29 cellular contexts compared by ENCODE assay signal in the genomic region with DNA sequence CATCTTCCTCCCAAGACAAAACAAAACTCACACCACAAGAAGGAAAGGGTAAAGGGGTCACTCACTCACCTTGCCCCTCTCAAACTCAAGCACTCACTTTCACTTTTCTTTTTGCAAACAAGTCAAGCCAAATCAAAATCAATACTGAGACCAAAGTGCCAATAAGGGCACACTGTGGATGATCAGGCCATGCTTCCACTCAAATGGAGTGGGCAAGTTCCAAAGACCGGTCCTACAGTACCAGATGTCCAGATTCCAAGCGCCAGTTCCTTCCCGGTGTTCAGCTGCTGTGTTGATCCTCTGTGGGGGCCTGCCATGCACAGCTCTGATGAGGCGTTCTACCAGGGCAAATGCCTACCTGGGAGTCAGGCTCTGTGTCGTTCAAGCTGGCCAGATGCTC.
"Had no signal": no experiment of that assay in that cellular context is flagged by ENCODE, and none has a peak within 500 bp of the region (broad histone marks: within the 10 kb centered on the region; RNA-seq: fewer than 3 reads in every experiment).

No MANE protein-coding gene starts in this region.

- H3K4me3 ChIP-seq: adrenal gland, body of pancreas, colonic mucosa had no signal

- DNase-seq: activated CD4-positive, alpha-beta memory T cell treated with anti-CD3 and anti-CD28 coated beads for 36 hours; activated CD4-positive, alpha-beta T cell treated with anti-CD3 and anti-CD28 coated beads for 36 hours; activated CD4-positive, alpha-beta T cell treated with anti-CD3 and anti-CD28 coated beads, Interleukin-2, amount 10 ng/mL, durations not matched to agents 24 days and 14 days; activated CD4-positive, CD25-positive, alpha-beta regulatory T cell; activated CD4-positive, CD25-positive, alpha-beta regulatory T cell treated with anti-CD3 and anti-CD28 coated beads, Interleukin-2, amount 50 U/mL, for 72 hours; activated CD8-positive, alpha-beta memory T cell treated with anti-CD3 and anti-CD28 coated beads, Interleukin-2, amount 10 ng/mL, durations not matched to agents 7 days and 5 days; activated CD8-positive, alpha-beta memory T cell treated with anti-CD3 and anti-CD28 coated beads, Interleukin-2, amount 50 U/mL, for 4 hours; activated CD8-positive, alpha-beta T cell treated with anti-CD3 and anti-CD28 coated beads, Interleukin-2, amount 10 ng/mL, durations not matched to agents 7 days and 5 days; activated effector memory CD4-positive, alpha-beta T cell treated with anti-CD3 and anti-CD28 coated beads, Interleukin-2, amount 50 U/mL, for 16 hours; activated naive CD4-positive, alpha-beta T cell treated with anti-CD3 and anti-CD28 coated beads for 36 hours; activated naive CD8-positive, alpha-beta T cell treated with anti-CD3 and anti-CD28 coated beads for 36 hours; activated naive CD8-positive, alpha-beta T cell treated with anti-CD3 and anti-CD28 coated beads, Interleukin-2, amount 50 U/mL, for 24 hours; activated T-cell treated with anti-CD3 and anti-CD28 coated beads, Interleukin-2, amount 50 U/mL, for 1 hour; activated T-cell treated with anti-CD3 and anti-CD28 coated beads, Interleukin-2, amount 50 U/mL, for 48 hours; adrenal gland; amygdala; aorta; body of pancreas; caudate nucleus; colonic mucosa; effector CD8-positive, alpha-beta T cell; foreskin fibroblast; head of caudate nucleus; T-helper 1 cell; T-helper 17 cell; T1000 had no signal

- H3K36me3 ChIP-seq: adrenal gland, colonic mucosa had no signal

- ATAC-seq: activated CD4-positive, alpha-beta T cell treated with anti-CD3 and anti-CD28 coated beads for 36 hours; activated CD8-positive, alpha-beta memory T cell treated with anti-CD3 and anti-CD28 coated beads, Interleukin-2, amount 10 ng/mL, durations not matched to agents 7 days and 5 days; activated CD8-positive, alpha-beta T cell treated with anti-CD3 and anti-CD28 coated beads, Interleukin-2, amount 10 ng/mL, durations not matched to agents 7 days and 5 days; activated naive CD8-positive, alpha-beta T cell treated with anti-CD3 and anti-CD28 coated beads, Interleukin-2, amount 50 U/mL, for 24 hours; body of pancreas; esophagus mucosa; T-helper 17 cell had no signal

- H3K27ac ChIP-seq: adrenal gland, body of pancreas, colonic mucosa had no signal

- H3K4me1 ChIP-seq: adrenal gland, body of pancreas, colonic mucosa had no signal

- H3K27me3 ChIP-seq: adrenal gland, body of pancreas, colonic mucosa had no signal

- H3K9me3 ChIP-seq: adrenal gland, body of pancreas, colonic mucosa had no signal

- FAIRE-seq: endometrium, frontal cortex had no signal
